In the genomic region with DNA sequence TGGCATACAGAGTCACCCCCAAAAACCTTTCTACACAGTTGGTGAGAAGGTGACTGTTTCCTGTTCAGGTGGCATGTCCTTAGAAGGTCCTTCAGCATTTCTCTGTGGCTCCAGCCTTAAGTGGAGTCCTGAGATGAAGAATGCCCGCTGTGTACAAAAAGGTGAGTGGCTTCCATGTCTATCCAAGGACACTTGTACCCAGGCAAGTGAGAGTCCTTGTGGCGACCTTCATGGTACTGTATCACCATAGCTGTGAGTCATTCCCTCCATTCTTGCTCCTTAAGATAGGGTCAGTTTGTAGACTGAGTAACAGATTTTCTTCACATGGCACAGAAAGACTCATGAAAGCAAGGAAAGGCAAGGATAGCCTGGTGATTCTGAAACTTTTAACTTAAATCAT, we compare ENCODE assay signal across 1 cellular context.
TF ChIP-seq lines count a peak whose summit lies in the region.

No MANE protein-coding gene starts in this region.

TF ChIP-seq in IMR-90, 13 proteins besides CTCF, POLR2A, EP300 and RAD21 (continued from another document):
- TF ChIP-seq ELK1 (IDR thresholded peaks at IDR 0.05; ENCODE audit: borderline replicate concordance, low read depth, low read length) (no peak), BHLHE40 (IDR thresholded peaks at IDR 0.05; ENCODE audit: low read depth, low read length) (no peak)
